In genomic region chr6:169909113-169909512, GRCh38 we compare ENCODE assay signal across 8 cellular contexts.
"Had no signal": no experiment of that assay in that cellular context is flagged by ENCODE, and none has a peak within 500 bp of the region (broad histone marks: within the 10 kb centered on the region; RNA-seq: fewer than 3 reads in every experiment).

No MANE protein-coding gene starts in this region.

- ATAC-seq: HCT116 had no signal

- H3K27ac ChIP-seq: GM23248 had no signal

- H3K36me3 Mint-ChIP-seq: IgD-negative memory B cell had no signal

- H3K4me1 ChIP-seq: HAP-1 had no signal

- H3K27ac Mint-ChIP-seq: HFFc6, IgD-negative memory B cell had no signal

- H2AFZ ChIP-seq: GM23248 had no signal

- H3K9me3 ChIP-seq: HAP-1 had no signal

- H3K9me3 Mint-ChIP-seq: IgD-negative memory B cell had no signal

- H3K36me3 ChIP-seq: HAP-1 had no signal

- H3K4me3 ChIP-seq: GM23248, HAP-1 had no signal

- H3K4me3 Mint-ChIP-seq: HFFc6, IgD-negative memory B cell had no signal

- DNase-seq: GM23248, GOT3, H7, HFFc6, KG1 had no signal
